Comparison of ENCODE assay signal across 8 cellular contexts in the genomic region with DNA sequence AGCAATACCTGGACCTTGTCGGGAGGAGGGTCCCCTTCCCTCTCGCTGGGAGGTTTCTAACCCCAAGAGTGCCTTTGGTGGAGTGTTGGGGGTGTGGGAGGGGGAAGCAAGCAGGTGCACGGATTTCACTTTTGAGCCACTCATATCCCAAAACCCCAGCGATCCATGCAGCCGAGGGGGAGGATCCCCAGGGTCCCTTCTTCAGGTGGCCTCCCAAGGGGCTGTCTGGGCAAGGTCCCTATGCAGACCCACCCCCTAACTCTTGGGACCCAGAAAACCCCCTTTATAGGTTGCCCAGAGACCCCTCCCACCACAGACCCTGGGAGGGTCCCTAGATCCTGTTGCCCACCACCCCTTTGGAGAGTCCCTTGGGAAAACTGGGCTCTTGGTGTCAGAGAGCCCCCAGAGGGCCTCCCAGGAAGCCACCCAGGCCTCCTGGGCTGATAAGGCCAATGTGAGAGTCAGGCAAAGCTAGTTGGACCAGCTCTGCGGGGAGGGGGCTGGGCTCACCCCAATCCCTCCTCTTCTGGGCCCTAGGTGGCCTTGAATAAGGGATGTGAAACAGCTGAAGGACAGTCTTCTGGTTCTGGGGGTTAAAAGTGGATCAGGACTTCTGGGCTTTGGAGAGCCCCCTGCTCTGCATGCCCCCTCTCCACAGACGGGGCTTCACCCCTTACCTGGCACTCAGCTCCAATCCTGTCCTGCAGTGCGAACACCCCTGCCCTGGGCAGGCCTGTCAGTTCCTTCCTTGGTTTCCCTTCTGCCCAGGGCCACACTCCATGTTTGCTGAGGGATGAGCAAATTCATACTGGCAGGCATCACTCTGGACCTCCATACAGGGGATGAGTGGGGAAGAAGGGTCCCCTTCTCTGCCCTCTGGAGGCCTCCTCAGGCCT. TPM values are rescaled to one million over a fixed set of nuclear protein-coding genes. Genes with fewer than 3 reads are reported as not detected.
DNase-seq lines count a peak whose midpoint lies in the region; ATAC-seq and TF ChIP-seq lines count a peak whose summit lies in the region.

No MANE protein-coding gene starts in this region.

- peak overlapping the region; percentile 24 for H3K27ac ChIP-seq in CD8-positive, alpha-beta memory T cell (ENCODE audit: low read depth, low read length)
- H3K27ac ChIP-seq in psoas muscle, result peak overlapping the region; percentile 47

- no peaks in the 10 kb centered on the region for H3K9me3 ChIP-seq in CD8-positive, alpha-beta memory T cell (ENCODE audit: low read length)
- no peaks in the 10 kb centered on the region for H3K9me3 ChIP-seq in psoas muscle

- intact Hi-C loops in activated B cell treated with CpG ODN at 0.5 μM for 24 hours (cut with micrococcal nuclease), result no loop called here
- intact Hi-C loops in psoas muscle (cut with DNase I), result no loop called here

- DNase-seq in CD8-positive, alpha-beta memory T cell, result no peak
- DNase-seq in activated B cell treated with CpG ODN at 0.5 μM for 24 hours (no peak), glutamatergic neuron (no peak), psoas muscle (no peak), epidermal melanocyte (ENCODE audit: insufficient read length, low spot score) (no peak)
- no peak for DNase-seq in effector CD4-positive, alpha-beta T cell

- no peaks in the 10 kb centered on the region for H3K9me3 Mint-ChIP-seq in CD8-positive, alpha-beta memory T cell
- H3K9me3 Mint-ChIP-seq in activated B cell treated with CpG ODN at 0.5 μM for 24 hours (no peaks in the 10 kb centered on the region), glutamatergic neuron (ENCODE audit: unreplicated experiment) (peaks cover 5% of the 10 kb centered on the region)

- peak overlapping the region in 7 of 8 donors; percentile 29 to 90 (median 59) for H3K27ac Mint-ChIP-seq in CD8-positive, alpha-beta memory T cell
- no peak overlapping the region for H3K27ac Mint-ChIP-seq in activated B cell treated with CpG ODN at 0.5 μM for 24 hours
- H3K27ac Mint-ChIP-seq in glutamatergic neuron (ENCODE audit: unreplicated experiment), result no peak overlapping the region

- H3K36me3 Mint-ChIP-seq in CD8-positive, alpha-beta memory T cell, result peaks cover 0 to 3% (median 0%) of the 10 kb centered on the region in 3 donors
- H3K36me3 Mint-ChIP-seq in activated B cell treated with CpG ODN at 0.5 μM for 24 hours (ENCODE audit: low read depth) (no peaks in the 10 kb centered on the region), glutamatergic neuron (ENCODE audit: unreplicated experiment) (peaks cover 7% of the 10 kb centered on the region)

- peaks cover 0 to 7% of the 10 kb centered on the region in 2 donors for H3K27me3 Mint-ChIP-seq in CD8-positive, alpha-beta memory T cell
- H3K27me3 Mint-ChIP-seq in activated B cell treated with CpG ODN at 0.5 μM for 24 hours (peaks cover 24% of the 10 kb centered on the region), glutamatergic neuron (ENCODE audit: unreplicated experiment) (peaks cover 22% of the 10 kb centered on the region)

- no peak for TF ChIP-seq POLR2A in GM18505 (IDR thresholded peaks at IDR 0.05; ENCODE audit: borderline replicate concordance, extremely low read depth, insufficient read depth, insufficient read length)

- POLR2A ChIA-PET in CD8-positive, alpha-beta memory T cell (lab: Charles Lee), result interaction anchor here (3.0 kb wide), 1 partner anchor 9 kb away, joined by 22 read pairs; the partner anchor contains the start of gene DLEC1
- POLR2A ChIA-PET in activated B cell treated with CpG ODN at 0.5 μM for 24 hours (lab: Charles Lee), result interaction anchor here (0.6 to 0.8 kb wide), 2 partner anchors 9 to 563 kb away, joined by 3 to 4 read pairs; partner anchors contain the start of gene DLEC1

- ATAC-seq in activated B cell treated with CpG ODN at 0.5 μM for 24 hours (ENCODE audit: low read depth) (no peak), psoas muscle (no peak), GM18505 (IDR thresholded peaks at IDR 0.05; ENCODE audit: unreplicated experiment) (no peak), GM21786 (IDR thresholded peaks at IDR 0.05; ENCODE audit: unreplicated experiment) (no peak)

- peak overlapping the region; percentile 57 to 81 (median 72) for H3K4me3 Mint-ChIP-seq in CD8-positive, alpha-beta memory T cell
- peak overlapping the region; percentile 56 for H3K4me3 Mint-ChIP-seq in activated B cell treated with CpG ODN at 0.5 μM for 24 hours
- peak overlapping the region; percentile 15 for H3K4me3 Mint-ChIP-seq in glutamatergic neuron (ENCODE audit: unreplicated experiment)

- peaks cover 8% of the 10 kb centered on the region for H3K27me3 ChIP-seq in CD8-positive, alpha-beta memory T cell (ENCODE audit: insufficient read depth, low read length, poor library complexity, severe bottlenecking)
- peaks cover 0 to 5% (median 4%) of the 10 kb centered on the region in 3 donors for H3K27me3 ChIP-seq in psoas muscle (ENCODE audit: insufficient read depth in 3 of 3, low read length in 2 of 3)

- CTCF ChIA-PET in CD8-positive, alpha-beta memory T cell (lab: Charles Lee), result interaction anchor here (1.4 to 1.5 kb wide), 2 partner anchors 9 to 33 kb away, joined by 4 to 7 read pairs; no protein-coding TSS in a partner anchor
- CTCF ChIA-PET in activated B cell treated with CpG ODN at 0.5 μM for 24 hours (lab: Charles Lee), result no interaction called here

- WGBS in psoas muscle, 3 donors, result 32 to 42% (median 41%) methylated on average over 8 of the region's 8 CpGs

- H3K4me1 ChIP-seq in CD8-positive, alpha-beta memory T cell (ENCODE audit: insufficient read depth, low read length), result peaks cover 36% of the 10 kb centered on the region
- H3K4me1 ChIP-seq in psoas muscle, result peaks cover 5% of the 10 kb centered on the region

- H3K4me1 Mint-ChIP-seq in CD8-positive, alpha-beta memory T cell, result peaks cover 27 to 53% (median 30%) of the 10 kb centered on the region in 3 donors
- H3K4me1 Mint-ChIP-seq in activated B cell treated with CpG ODN at 0.5 μM for 24 hours (peaks cover 13% of the 10 kb centered on the region), glutamatergic neuron (ENCODE audit: low read depth, unreplicated experiment) (no peaks in the 10 kb centered on the region)

- TF ChIP-seq CTCF in activated B cell treated with CpG ODN at 0.5 μM for 24 hours (IDR thresholded peaks at IDR 0.05), result no peak
- no peak for TF ChIP-seq CTCF in glutamatergic neuron (IDR thresholded peaks at IDR 0.05; ENCODE audit: partially characterized antibody, unreplicated experiment)
- TF ChIP-seq CTCF in psoas muscle (IDR thresholded peaks at IDR 0.05), result no peak

- no peaks in the 10 kb centered on the region for H3K36me3 ChIP-seq in CD8-positive, alpha-beta memory T cell (ENCODE audit: insufficient read depth, low read length)
- H3K36me3 ChIP-seq in psoas muscle (ENCODE audit: insufficient read depth in 1 of 2, low read depth in 1 of 2), result no peaks in the 10 kb centered on the region

- H3K4me3 ChIP-seq in CD8-positive, alpha-beta memory T cell (ENCODE audit: low read length), result peak overlapping the region; percentile 60
- peak overlapping the region; percentile 79 for H3K4me3 ChIP-seq in psoas muscle

RNA-seq across cellular contexts. Expression of gene PLCD1, which starts 0.9 kb away (rescaled TPM):
- total RNA-seq in CD8-positive, alpha-beta memory T cell, result 10 to 100 TPM; 12.8 to 18.5 TPM
- 36.4 TPM for polyA plus RNA-seq in CD8-positive, alpha-beta memory T cell
- total RNA-seq in activated B cell treated with CpG ODN at 0.5 μM for 24 hours (2.4 and 6.5 TPM in 2 replicates), glutamatergic neuron (ENCODE audit: unreplicated experiment) (73.0 TPM), psoas muscle (1 to 10 TPM; 2.4 to 7.9 (median 4.9) TPM)
- 1 to 10 TPM; 3.0 to 5.6 (median 4.8) TPM for polyA plus RNA-seq in psoas muscle

RNA-seq across cellular contexts. Expression of gene DLEC1, which starts 8.6 kb away (rescaled TPM):
- total RNA-seq in CD8-positive, alpha-beta memory T cell, result 1 to 10 TPM; 1.0 to 1.3 TPM
- polyA plus RNA-seq in CD8-positive, alpha-beta memory T cell, result 0.56 TPM
- total RNA-seq in activated B cell treated with CpG ODN at 0.5 μM for 24 hours, result 0.10 and 0.11 TPM in 2 replicates
- 0.42 TPM for total RNA-seq in glutamatergic neuron (ENCODE audit: unreplicated experiment)
- total RNA-seq in psoas muscle, result under 1 TPM in 2 of 4 donors, not detected in 2; 0.04 to 0.09 TPM
- polyA plus RNA-seq in psoas muscle, result under 1 TPM; 0.01 to 0.09 (median 0.05) TPM

RNA-seq across cellular contexts. Expression of gene VILL, which starts 39.8 kb away (rescaled TPM):
- total RNA-seq in CD8-positive, alpha-beta memory T cell, result 10 to 100 TPM; 14.7 to 15.8 TPM
- 16.8 TPM for polyA plus RNA-seq in CD8-positive, alpha-beta memory T cell
- total RNA-seq in activated B cell treated with CpG ODN at 0.5 μM for 24 hours, result 21.6 and 23.8 TPM in 2 replicates
- total RNA-seq in glutamatergic neuron (ENCODE audit: unreplicated experiment), result 3.2 TPM
- total RNA-seq in psoas muscle, result 1 to 10 TPM in 1 of 4 donors, under 1 TPM in 3; 0.75 to 2.1 (median 0.87) TPM
- 1 to 10 TPM in 1 of 3 donors, under 1 TPM in 2; 0.65 to 1.3 (median 0.96) TPM for polyA plus RNA-seq in psoas muscle

Comparison
In these comparisons a context has a peak if more than half of its experiments do, and no peak if none do; other contexts are left out.
1. H3K27ac Mint-ChIP-seq: peak in CD8-positive, alpha-beta memory T cell (7 of 8); none in activated B cell treated with CpG ODN at 0.5 μM for 24 hours (single experiment) and glutamatergic neuron (single experiment).
2. H3K4me3 Mint-ChIP-seq: peak in every context shown above with its lines; median percentile 72 in CD8-positive, alpha-beta memory T cell; 56 in activated B cell treated with CpG ODN at 0.5 μM for 24 hours; 15 in glutamatergic neuron.